24 cellular contexts compared by ENCODE assay signal in genomic region chr21:18424250-18424649, GRCh38. TPM values are rescaled to one million over a fixed set of nuclear protein-coding genes. Genes with fewer than 3 reads are reported as not detected.
A peak's percentile ranks its signal among the peaks of the same experiment; 100 is the strongest.
DNase-seq lines count a peak whose midpoint lies in the region; ATAC-seq lines count a peak whose summit lies in the region.
"Had no signal": no experiment of that assay in that cellular context is flagged by ENCODE, and none has a peak within 500 bp of the region (broad histone marks: within the 10 kb centered on the region; RNA-seq: fewer than 3 reads in every experiment).

No MANE protein-coding gene starts in this region.

- no peaks in the 10 kb centered on the region for H3K9me3 Mint-ChIP-seq in activated CD4-positive, alpha-beta T cell treated with anti-CD3 and anti-CD28 coated beads, Interleukin-2, amount 10 ng/mL, durations not matched to agents 7 days and 5 days

- no peak for ATAC-seq in HG02623 (IDR thresholded peaks at IDR 0.05; ENCODE audit: unreplicated experiment)

- CTCF ChIA-PET in activated CD4-positive, alpha-beta T cell treated with anti-CD3 and anti-CD28 coated beads, Interleukin-2, amount 10 ng/mL, durations not matched to agents 7 days and 5 days (lab: Charles Lee), result no interaction called here

- in situ Hi-C loops in KBM-7 (cut with MboI; ENCODE audit: low pct_unique_long_range_greater_than_20kb, low sequenced_read_pairs), result no loop called here

- POLR2A ChIA-PET in activated CD4-positive, alpha-beta T cell treated with anti-CD3 and anti-CD28 coated beads, Interleukin-2, amount 10 ng/mL, durations not matched to agents 7 days and 5 days (lab: Charles Lee), result no interaction called here

- H3K4me3 Mint-ChIP-seq in activated CD4-positive, alpha-beta T cell treated with anti-CD3 and anti-CD28 coated beads, Interleukin-2, amount 10 ng/mL, durations not matched to agents 7 days and 5 days, result no peak overlapping the region
- H3K4me3 Mint-ChIP-seq: CD8-positive, alpha-beta memory T cell; H9; HFFc6 had no signal

- H3K4me1 Mint-ChIP-seq in activated CD4-positive, alpha-beta T cell treated with anti-CD3 and anti-CD28 coated beads, Interleukin-2, amount 10 ng/mL, durations not matched to agents 7 days and 5 days, result no peaks in the 10 kb centered on the region
- H3K4me1 Mint-ChIP-seq: CD8-positive, alpha-beta memory T cell had no signal

- H3K36me3 Mint-ChIP-seq in activated CD4-positive, alpha-beta T cell treated with anti-CD3 and anti-CD28 coated beads, Interleukin-2, amount 10 ng/mL, durations not matched to agents 7 days and 5 days (ENCODE audit: low read depth), result no peaks in the 10 kb centered on the region

- peak; percentile 21 for DNase-seq in Ammon's horn (ENCODE audit: low spot score)
- peak; percentile 63 for DNase-seq in LHCN-M2 (ENCODE audit: low read depth)
- DNase-seq in NOMO-1 treated with DMSO at 0.1 percent for 48 hours (lab: John Stamatoyannopoulos, UW; ENCODE audit: unreplicated experiment), result peak; percentile 72
- peak; percentile 15 for DNase-seq in fibroblast of gingiva (ENCODE audit: low read depth)
- DNase-seq in KBM-7, result no peak
- no peak for DNase-seq in activated CD4-positive, alpha-beta T cell treated with anti-CD3 and anti-CD28 coated beads, Interleukin-2, amount 10 ng/mL, durations not matched to agents 7 days and 5 days
- DNase-seq: AML-193; Calu3; CD8-positive, alpha-beta memory T cell; GF-D8; H9; HFFc6; IMR-90; MG63; NCI-H1105; NCI-H146; NCI-H2029; NCI-H226; NCI-H524 treated with DMSO at 0.1 percent for 48 hours; Peyer's patch; SJCRH30; T-helper 1 cell had no signal

- H3K27me3 Mint-ChIP-seq in activated CD4-positive, alpha-beta T cell treated with anti-CD3 and anti-CD28 coated beads, Interleukin-2, amount 10 ng/mL, durations not matched to agents 7 days and 5 days, result no peaks in the 10 kb centered on the region
- H3K27me3 Mint-ChIP-seq: CD8-positive, alpha-beta memory T cell had no signal

- H3K27ac Mint-ChIP-seq in activated CD4-positive, alpha-beta T cell treated with anti-CD3 and anti-CD28 coated beads, Interleukin-2, amount 10 ng/mL, durations not matched to agents 7 days and 5 days, result no peak overlapping the region
- H3K27ac Mint-ChIP-seq: CD8-positive, alpha-beta memory T cell; H9; HFFc6 had no signal

RNA-seq across cellular contexts. Expression of gene TMPRSS15, which starts 20.7 kb away (rescaled TPM):
- not detected in 2 replicates for total RNA-seq in LHCN-M2 (2014; rRNA removed)
- polyA plus RNA-seq in LHCN-M2 (2012), result not detected
- not detected for total RNA-seq in activated CD4-positive, alpha-beta T cell treated with anti-CD3 and anti-CD28 coated beads, Interleukin-2, amount 10 ng/mL, durations not matched to agents 7 days and 5 days
- total RNA-seq: Calu3; CD8-positive, alpha-beta memory T cell; H9; HFFc6; IMR-90; SJCRH30 had no signal
- polyA plus RNA-seq: AG04450; CD8-positive, alpha-beta memory T cell; IMR-90 had no signal

Comparison
In these comparisons a context has a peak if more than half of its experiments do, and no peak if none do; other contexts are left out.
1. DNase-seq: peak in Ammon's horn (single experiment), LHCN-M2 (single experiment), NOMO-1 treated with DMSO at 0.1 percent for 48 hours (single experiment) and fibroblast of gingiva (single experiment); none in KBM-7 (single experiment) and activated CD4-positive, alpha-beta T cell treated with anti-CD3 and anti-CD28 coated beads, Interleukin-2, amount 10 ng/mL, durations not matched to agents 7 days and 5 days (single experiment).